8 cellular contexts compared by ENCODE assay signal in the genomic region with DNA sequence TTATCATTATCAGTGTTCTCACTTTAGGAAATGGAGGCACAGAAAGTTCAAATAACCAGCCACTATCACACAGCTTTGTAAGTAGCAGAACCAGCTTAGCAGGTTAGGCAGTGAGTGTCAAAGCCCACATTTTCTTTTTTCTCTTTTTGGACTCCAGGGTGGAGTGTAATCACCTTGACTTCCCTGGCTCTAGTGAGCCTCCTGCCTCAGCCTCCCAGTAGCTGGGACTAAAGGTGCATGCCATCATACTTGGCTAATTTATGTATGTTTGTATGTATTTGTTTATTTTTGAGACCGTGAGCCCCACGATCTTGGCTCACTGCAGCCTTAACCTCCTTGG. TPM values are rescaled to one million over a fixed set of nuclear protein-coding genes. Genes with fewer than 3 reads are reported as not detected.
DNase-seq lines count a peak whose midpoint lies in the region; ATAC-seq, FAIRE-seq and TF ChIP-seq lines count a peak whose summit lies in the region.

No MANE protein-coding gene starts in this region.

- TF ChIP-seq EP300 in suprapubic skin (IDR thresholded peaks at IDR 0.05), result no peak

- intact Hi-C loops in activated CD4-positive, alpha-beta T cell treated with anti-CD3 and anti-CD28 coated beads for 36 hours (cut with DNase I, micrococcal nuclease), result loop anchor here in 1 of 2 experiments (1.0 kb wide), 1 partner anchor 7 kb away; the partner anchor contains the start of gene NCOA3

- no peak for TF ChIP-seq POLR2A in suprapubic skin (IDR thresholded peaks at IDR 0.05)

- peaks cover 2% of the 10 kb centered on the region for H3K9me1 ChIP-seq in keratinocyte (ENCODE audit: control insufficient read depth, extremely low read depth, insufficient read depth, low read length)

- H3K79me2 ChIP-seq in keratinocyte (ENCODE audit: control insufficient read depth, insufficient read depth, low read length), result no peaks in the 10 kb centered on the region

- H3K4me1 Mint-ChIP-seq in activated CD4-positive, alpha-beta T cell treated with anti-CD3 and anti-CD28 coated beads for 36 hours, result peaks cover 85% of the 10 kb centered on the region
- H3K4me1 Mint-ChIP-seq in T-cell, result peaks cover 25 to 36% (median 28%) of the 10 kb centered on the region in 3 donors

- H3K27ac Mint-ChIP-seq in activated CD4-positive, alpha-beta T cell treated with anti-CD3 and anti-CD28 coated beads for 36 hours, result peak overlapping the region; percentile 78
- peak overlapping the region in 1 of 2 donors; percentile 52 for H3K27ac Mint-ChIP-seq in T-cell

- no peak overlapping the region for H2AFZ ChIP-seq in keratinocyte (ENCODE audit: control insufficient read depth, low read length)

- WGBS in suprapubic skin, result 48% methylated on average over 2 of the region's 2 CpGs

- no peaks in the 10 kb centered on the region for H3K27me3 Mint-ChIP-seq in activated CD4-positive, alpha-beta T cell treated with anti-CD3 and anti-CD28 coated beads for 36 hours
- H3K27me3 Mint-ChIP-seq in T-cell, result no peaks in the 10 kb centered on the region

- H3K9ac ChIP-seq in keratinocyte (ENCODE audit: control insufficient read depth, extremely low read depth, insufficient read depth, low read length), result peak overlapping the region; percentile 24

- CTCF ChIA-PET in activated CD4-positive, alpha-beta T cell treated with anti-CD3 and anti-CD28 coated beads for 36 hours (lab: Charles Lee), result interaction anchor here (0.6 to 1.6 kb wide), 6 partner anchors 9 to 127 kb away, joined by 3 to 9 read pairs (median 5); no protein-coding TSS in a partner anchor
- CTCF ChIA-PET in RWPE1 (lab: Yijun Ruan, JAX), result interaction anchor here (0.6 to 1.8 kb wide), 7 partner anchors 9 to 129 kb away, joined by 3 to 11 read pairs (median 4); partner anchors contain the start of gene NCOA3
- CTCF ChIA-PET in T-cell (lab: Charles Lee), result interaction anchor here in 1 of 2 donors (1.0 kb wide), 2 partner anchors 127 to 191 kb away, joined by 3 read pairs; no protein-coding TSS in a partner anchor

- H3K4me3 ChIP-seq in keratinocyte (ENCODE audit: control insufficient read depth in 2 of 3, extremely low read depth in 1 of 3, insufficient read depth in 2 of 3, low read depth in 1 of 3, low read length in 3 of 3) (peak overlapping the region in 1 of 3 experiments; percentile 0), suprapubic skin (no peak overlapping the region)

- TF ChIP-seq CTCF in RWPE1 (conservative IDR thresholded peaks at IDR 0.05; ENCODE audit: low read depth) (no peak), keratinocyte (optimal IDR thresholded peaks at IDR 0.05 in 1 of 3, IDR thresholded peaks at IDR 0.05 in 1 of 3, conservative IDR thresholded peaks at IDR 0.05 in 1 of 3; ENCODE audit: extremely low read depth in 1 of 3, insufficient read depth in 2 of 3, low read length in 3 of 3) (no peak), suprapubic skin (IDR thresholded peaks at IDR 0.05) (no peak)

- H3K36me3 ChIP-seq in keratinocyte (ENCODE audit: control insufficient read depth in 2 of 2, extremely low read depth in 1 of 2, insufficient read depth in 2 of 2, low read length in 2 of 2) (no peaks in the 10 kb centered on the region), suprapubic skin (no peaks in the 10 kb centered on the region)

- H3K27me3 ChIP-seq in keratinocyte (ENCODE audit: control insufficient read depth, extremely low read depth, insufficient read depth, low read length), result no peaks in the 10 kb centered on the region
- no peaks in the 10 kb centered on the region for H3K27me3 ChIP-seq in suprapubic skin

- H4K20me1 ChIP-seq in keratinocyte (ENCODE audit: control insufficient read depth, extremely low read depth, insufficient read depth, low read length), result no peaks in the 10 kb centered on the region

- POLR2A ChIA-PET in activated CD4-positive, alpha-beta T cell treated with anti-CD3 and anti-CD28 coated beads for 36 hours (lab: Charles Lee), result interaction anchor here (0.6 to 1.5 kb wide), 5 partner anchors 8 to 72 kb away, joined by 3 to 7 read pairs (median 3); partner anchors contain the start of gene NCOA3
- POLR2A ChIA-PET in RWPE1 (lab: Yijun Ruan, JAX; ENCODE audit: low non-redundant PET), result interaction anchor here (1.0 to 1.2 kb wide), 2 partner anchors 8 to 102 kb away, joined by 5 to 8 read pairs; partner anchors contain the start of gene NCOA3
- POLR2A ChIA-PET in T-cell (lab: Charles Lee), result interaction anchor here (1.0 kb wide), 2 partner anchors 15 to 44 kb away, joined by 3 read pairs; no protein-coding TSS in a partner anchor

- H3K4me1 ChIP-seq in keratinocyte (ENCODE audit: control insufficient read depth, extremely low read depth, insufficient read depth, low read length) (peaks cover 17% of the 10 kb centered on the region), suprapubic skin (peaks cover 27% of the 10 kb centered on the region)

- peak overlapping the region; percentile 75 for H3K4me2 ChIP-seq in keratinocyte (ENCODE audit: control insufficient read depth, extremely low read depth, insufficient read depth, low read depth, low read length)

- peaks cover 8% of the 10 kb centered on the region for H3K36me3 Mint-ChIP-seq in activated CD4-positive, alpha-beta T cell treated with anti-CD3 and anti-CD28 coated beads for 36 hours (ENCODE audit: low read depth)
- H3K36me3 Mint-ChIP-seq in T-cell, result no peaks in the 10 kb centered on the region

- no peak for ATAC-seq in activated CD4-positive, alpha-beta T cell treated with anti-CD3 and anti-CD28 coated beads for 36 hours
- no peak for ATAC-seq in T-cell (replicated peaks in 1 of 4)
- ATAC-seq in HG02840 (IDR thresholded peaks at IDR 0.05; ENCODE audit: low FRiP score, unreplicated experiment), result no peak

- no peaks in the 10 kb centered on the region for H3K9me3 Mint-ChIP-seq in activated CD4-positive, alpha-beta T cell treated with anti-CD3 and anti-CD28 coated beads for 36 hours (ENCODE audit: low read depth)
- no peaks in the 10 kb centered on the region for H3K9me3 Mint-ChIP-seq in T-cell

- DNase-seq in activated CD4-positive, alpha-beta T cell treated with anti-CD3 and anti-CD28 coated beads for 36 hours, result no peak
- no peak for DNase-seq in activated CD4-positive, alpha-beta T cell treated with anti-CD3 and anti-CD28 coated beads, Interleukin-2, amount 50 U/mL, for 4 hours
- DNase-seq in RWPE1 (ENCODE audit: low spot score) (peak; percentile 60), keratinocyte (ENCODE audit: low read depth, low spot score) (no peak), suprapubic skin (ENCODE audit: low spot score in 2 of 2) (no peak), iPS-NIHi11 (ENCODE audit: low spot score) (no peak), T-cell (no peak)

- FAIRE-seq in keratinocyte (lab: Jason Lieb, UNC), result no peak

- H3K4me3 Mint-ChIP-seq in activated CD4-positive, alpha-beta T cell treated with anti-CD3 and anti-CD28 coated beads for 36 hours, result no peak overlapping the region
- no peak overlapping the region for H3K4me3 Mint-ChIP-seq in T-cell

- no peaks in the 10 kb centered on the region for H3K9me3 ChIP-seq in keratinocyte (ENCODE audit: control insufficient read depth, low read depth, low read length)
- no peaks in the 10 kb centered on the region for H3K9me3 ChIP-seq in suprapubic skin

- dilution Hi-C loops in keratinocyte (cut with MboI; ENCODE audit: extremely low pct_ligation_motif_present, low sequenced_read_pairs), result no loop called here

- H3K27ac ChIP-seq in RWPE1, result peak overlapping the region; percentile 85
- peak overlapping the region; percentile 5 for H3K27ac ChIP-seq in keratinocyte (ENCODE audit: control insufficient read depth, insufficient read depth, low read length)
- peak overlapping the region; percentile 46 for H3K27ac ChIP-seq in suprapubic skin

RNA-seq across cellular contexts. Expression of gene NCOA3, which starts 7.8 kb away (rescaled TPM):
- total RNA-seq in activated CD4-positive, alpha-beta T cell treated with anti-CD3 and anti-CD28 coated beads for 36 hours, result 10 to 100 TPM; 76.4 to 83.4 TPM
- 23.1 to 30.9 TPM (median 25.8 TPM) in 3 replicates for polyA plus RNA-seq in keratinocyte
- polyA plus RNA-seq in keratinocyte (2011; ENCODE audit: low read depth), result 19.5 TPM
- 13.5 and 24.9 TPM in 2 replicates for polyA plus RNA-seq in keratinocyte (2011; cell fraction: cytosol; rRNA removed)
- polyA plus RNA-seq in keratinocyte (2011; cell fraction: nucleus; rRNA removed), result 39.8 and 48.8 TPM in 2 replicates
- polyA plus RNA-seq in keratinocyte (2012; ENCODE audit: low replicate concordance), result 14.5 and 16.8 TPM in 2 replicates
- polyA minus RNA-seq in keratinocyte, result 28.3 to 64.9 TPM (median 62.5 TPM) in 3 replicates
- 30.1 TPM for polyA minus RNA-seq in keratinocyte (2011; cell fraction: cytosol; rRNA and poly(A)+ RNA removed)
- 49.8 and 96.1 TPM in 2 replicates for polyA minus RNA-seq in keratinocyte (2011; cell fraction: nucleus; rRNA and poly(A)+ RNA removed)
- total RNA-seq in suprapubic skin, result 10 to 100 TPM; 45.1 to 77.8 (median 56.3) TPM
- total RNA-seq in T-cell, result 10 to 100 TPM; 64.4 to 89.2 (median 68.9) TPM

Comparison
In these comparisons a context has a peak if more than half of its experiments do, and no peak if none do; other contexts are left out.
1. H3K27ac ChIP-seq: peak in every context shown above with its lines; median percentile 85 in RWPE1; 46 in suprapubic skin; 5 in keratinocyte.